Comparison of ENCODE assay signal across 30 cellular contexts in genomic region chr19:13226983-13227382, GRCh38.
"Had no signal": no experiment of that assay in that cellular context is flagged by ENCODE, and none has a peak within 500 bp of the region (broad histone marks: within the 10 kb centered on the region; RNA-seq: fewer than 3 reads in every experiment).

No MANE protein-coding gene starts in this region.

- DNase-seq: activated B cell treated with CpG ODN at 0.5 μM for 24 hours; activated CD4-positive, alpha-beta T cell treated with anti-CD3 and anti-CD28 coated beads for 48 hours; activated CD4-positive, alpha-beta T cell treated with anti-CD3 and anti-CD28 coated beads, Interleukin-2, amount 50 U/mL, for 1 hour; activated CD4-positive, alpha-beta T cell treated with anti-CD3 and anti-CD28 coated beads, Interleukin-2, amount 50 U/mL, for 48 hours; activated CD8-positive, alpha-beta memory T cell treated with anti-CD3 and anti-CD28 coated beads for 24 hours; activated CD8-positive, alpha-beta T cell treated with anti-CD3 and anti-CD28 coated beads for 36 hours; activated effector memory CD4-positive, alpha-beta T cell treated with Interleukin-2 at 50 U/mL for 16 hours; activated gamma-delta T cell treated with Interleukin-2 at 50 U/mL for 16 hours; activated naive CD4-positive, alpha-beta T cell treated with anti-CD3 and anti-CD28 coated beads, Interleukin-2, amount 50 U/mL, for 16 hours; activated naive CD4-positive, alpha-beta T cell treated with Interleukin-2 at 50 U/mL for 16 hours; activated T-cell treated with anti-CD3 and anti-CD28 coated beads, Interleukin-2, amount 50 U/mL, for 4 hours; amniotic stem cell; anterior cingulate cortex; brain microvascular endothelial cell; cortex of kidney; dermis blood vessel endothelial cell; effector CD4-positive, alpha-beta T cell; effector memory CD8-positive, alpha-beta T cell; foreskin fibroblast; T-helper 2 cell had no signal

- H3K36me3 ChIP-seq: brain microvascular endothelial cell had no signal

- H3K9me3 Mint-ChIP-seq: activated B cell treated with CpG ODN at 0.5 μM for 24 hours; activated CD8-positive, alpha-beta T cell treated with anti-CD3 and anti-CD28 coated beads for 36 hours; activated T-cell treated with anti-CD3 and anti-CD28 coated beads, Interleukin-2, amount 50 U/mL, for 4 hours; activated T-helper 17 cell treated with anti-CD3 and anti-CD28 coated beads, Interleukin-2, amount 50 U/mL, for 72 hours; effector memory CD8-positive, alpha-beta T cell had no signal

- ATAC-seq: activated CD4-positive, CD25-positive, alpha-beta regulatory T cell treated with anti-CD3 and anti-CD28 coated beads, Interleukin-2, amount 50 U/mL, for 24 hours; activated CD8-positive, alpha-beta T cell treated with anti-CD3 and anti-CD28 coated beads for 36 hours; activated T-cell treated with anti-CD3 and anti-CD28 coated beads, Interleukin-2, amount 50 U/mL, for 4 hours; activated T-helper 17 cell treated with anti-CD3 and anti-CD28 coated beads, Interleukin-2, amount 50 U/mL, for 72 hours; effector memory CD8-positive, alpha-beta T cell; esophagus mucosa had no signal

- H3K27ac Mint-ChIP-seq: activated B cell treated with CpG ODN at 0.5 μM for 24 hours; activated CD8-positive, alpha-beta T cell treated with anti-CD3 and anti-CD28 coated beads for 36 hours; activated naive CD8-positive, alpha-beta T cell; activated T-helper 17 cell treated with anti-CD3 and anti-CD28 coated beads, Interleukin-2, amount 50 U/mL, for 72 hours; effector memory CD8-positive, alpha-beta T cell had no signal

- H3K36me3 Mint-ChIP-seq: activated naive CD8-positive, alpha-beta T cell had no signal

- H3K4me3 Mint-ChIP-seq: activated B cell treated with CpG ODN at 0.5 μM for 24 hours; activated CD8-positive, alpha-beta T cell treated with anti-CD3 and anti-CD28 coated beads for 36 hours; activated naive CD8-positive, alpha-beta T cell; activated T-cell treated with anti-CD3 and anti-CD28 coated beads, Interleukin-2, amount 50 U/mL, for 4 hours; activated T-helper 17 cell treated with anti-CD3 and anti-CD28 coated beads, Interleukin-2, amount 50 U/mL, for 72 hours; effector memory CD8-positive, alpha-beta T cell had no signal

- H3K27ac ChIP-seq: brain microvascular endothelial cell, VCaP had no signal

- H3K4me1 Mint-ChIP-seq: activated B cell treated with CpG ODN at 0.5 μM for 24 hours had no signal

- H3K27me3 ChIP-seq: brain microvascular endothelial cell had no signal

- FAIRE-seq: astrocyte, bronchial epithelial cell, colon, endometrium, frontal cortex had no signal
